31 cellular contexts compared by ENCODE assay signal in the genomic region with DNA sequence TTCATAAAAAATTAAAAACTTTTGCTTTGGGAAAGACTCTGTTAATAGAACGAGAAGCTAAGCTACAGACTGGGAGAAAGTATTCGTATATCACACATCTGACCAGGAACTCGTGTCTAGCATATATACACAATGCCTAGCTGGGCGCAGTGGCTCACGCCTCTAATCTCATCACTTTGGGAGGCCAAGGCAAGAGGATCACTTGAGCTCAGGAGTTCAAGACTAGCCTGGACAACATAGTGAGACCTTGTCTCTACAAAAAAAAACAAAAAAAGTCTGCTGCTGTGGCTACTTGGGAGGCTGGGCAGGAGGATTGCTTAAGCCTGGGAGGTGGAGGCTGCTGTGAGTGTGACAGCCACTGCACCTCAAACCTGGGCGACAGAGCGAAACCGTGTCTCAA.
"Had no signal": no experiment of that assay in that cellular context is flagged by ENCODE, and none has a peak within 500 bp of the region (broad histone marks: within the 10 kb centered on the region; RNA-seq: fewer than 3 reads in every experiment).

No MANE protein-coding gene starts in this region.

- DNase-seq: activated CD4-positive, alpha-beta memory T cell treated with anti-CD3 and anti-CD28 coated beads for 36 hours; activated CD4-positive, alpha-beta T cell treated with anti-CD3 and anti-CD28 coated beads for 36 hours; activated CD4-positive, alpha-beta T cell treated with anti-CD3 and anti-CD28 coated beads, Interleukin-2, amount 10 ng/mL, durations not matched to agents 24 days and 14 days; activated CD4-positive, CD25-positive, alpha-beta regulatory T cell; activated CD4-positive, CD25-positive, alpha-beta regulatory T cell treated with anti-CD3 and anti-CD28 coated beads, Interleukin-2, amount 50 U/mL, for 72 hours; activated CD8-positive, alpha-beta memory T cell treated with anti-CD3 and anti-CD28 coated beads, Interleukin-2, amount 10 ng/mL, durations not matched to agents 7 days and 5 days; activated CD8-positive, alpha-beta memory T cell treated with anti-CD3 and anti-CD28 coated beads, Interleukin-2, amount 50 U/mL, for 48 hours; activated CD8-positive, alpha-beta T cell treated with anti-CD3 and anti-CD28 coated beads, Interleukin-2, amount 10 ng/mL, durations not matched to agents 7 days and 5 days; activated gamma-delta T cell; activated naive CD4-positive, alpha-beta T cell; activated naive CD4-positive, alpha-beta T cell treated with anti-CD3 and anti-CD28 coated beads, Interleukin-2, amount 10 ng/mL, durations not matched to agents 7 days and 5 days; activated naive CD8-positive, alpha-beta T cell treated with anti-CD3 and anti-CD28 coated beads, Interleukin-2, amount 10 ng/mL, durations not matched to agents 7 days and 5 days; activated T-cell treated with anti-CD3 and anti-CD28 coated beads for 4 hours; activated T-cell treated with anti-CD3 and anti-CD28 coated beads, Interleukin-2, amount 50 U/mL, for 24 hours; activated T-cell treated with anti-CD3 and anti-CD28 coated beads, Interleukin-2, amount 50 U/mL, for 72 hours; central memory CD4-positive, alpha-beta T cell; cerebellar nuclear complex; colonic mucosa; effector CD8-positive, alpha-beta T cell; esophagus squamous epithelium; foreskin melanocyte; head of caudate nucleus; T-helper 2 cell had no signal

- FAIRE-seq: endometrium, endothelial cell of umbilical vein had no signal

- H3K9me3 ChIP-seq: breast epithelium, colonic mucosa, esophagus squamous epithelium, gastroesophageal sphincter had no signal

- H3K36me3 ChIP-seq: ascending aorta, breast epithelium, cardiac muscle cell, colonic mucosa, gastroesophageal sphincter had no signal

- H3K4me3 ChIP-seq: ascending aorta, breast epithelium, cardiac muscle cell, colonic mucosa, esophagus squamous epithelium, gastroesophageal sphincter had no signal

- H3K27me3 ChIP-seq: ascending aorta, breast epithelium, cardiac muscle cell, colonic mucosa, esophagus squamous epithelium, gastroesophageal sphincter had no signal

- ATAC-seq: activated CD4-positive, alpha-beta T cell treated with anti-CD3 and anti-CD28 coated beads for 36 hours; activated CD8-positive, alpha-beta memory T cell treated with anti-CD3 and anti-CD28 coated beads, Interleukin-2, amount 10 ng/mL, durations not matched to agents 7 days and 5 days; activated CD8-positive, alpha-beta T cell treated with anti-CD3 and anti-CD28 coated beads, Interleukin-2, amount 10 ng/mL, durations not matched to agents 7 days and 5 days; activated naive CD4-positive, alpha-beta T cell treated with anti-CD3 and anti-CD28 coated beads, Interleukin-2, amount 50 U/mL, for 72 hours; activated T-cell treated with anti-CD3 and anti-CD28 coated beads, Interleukin-2, amount 50 U/mL, for 72 hours; gastroesophageal sphincter had no signal

- H3K27ac ChIP-seq: ascending aorta, breast epithelium, cardiac muscle cell, colonic mucosa, epithelial cell of prostate, esophagus squamous epithelium, gastroesophageal sphincter had no signal

- H3K4me1 ChIP-seq: ascending aorta, breast epithelium, colonic mucosa, esophagus squamous epithelium, gastroesophageal sphincter had no signal
